8 cellular contexts compared by ENCODE assay signal in genomic region chr6:44222987-44223470, GRCh38. TPM values are rescaled to one million over a fixed set of nuclear protein-coding genes. Genes with fewer than 3 reads are reported as not detected.
DNase-seq lines count a peak whose midpoint lies in the region; ATAC-seq and TF ChIP-seq lines count a peak whose summit lies in the region.

No MANE protein-coding gene starts in this region.

- H2AFZ ChIP-seq in trophoblast cell (ENCODE audit: insufficient read depth, low read length, poor library complexity): no peak overlapping the region

- H3K4ac ChIP-seq in trophoblast cell (ENCODE audit: low read depth, low read length): no peak overlapping the region

- no peak overlapping the region for H2BK5ac ChIP-seq in trophoblast cell (ENCODE audit: low read depth, low read length, poor library complexity)

- DNase-seq in activated T-cell treated with anti-CD3 and anti-CD28 coated beads, Interleukin-2, amount 50 U/mL, for 24 hours: no peak
- DNase-seq in activated T-cell treated with anti-CD3 and anti-CD28 coated beads for 4 hours (no peak), RWPE1 (ENCODE audit: low spot score) (no peak), epithelial cell of proximal tubule (ENCODE audit: low read depth) (no peak), trophoblast cell (no peak), NCI-H82 (lab: John Stamatoyannopoulos, UW) (no peak), omental fat pad (ENCODE audit: low spot score) (no peak)

- H3K23ac ChIP-seq in trophoblast cell (ENCODE audit: low read length): no peak overlapping the region

- H3K14ac ChIP-seq in trophoblast cell (ENCODE audit: low read length): peak overlapping the region; percentile 58

- no peaks in the 10 kb centered on the region for H3K9me3 Mint-ChIP-seq in activated T-cell treated with anti-CD3 and anti-CD28 coated beads, Interleukin-2, amount 50 U/mL, for 24 hours

- TF ChIP-seq CTCF in RWPE1 (conservative IDR thresholded peaks at IDR 0.05; ENCODE audit: low read depth) (0 out of 2 replicates have a peak, but pooled peaks have one; percentile 1), epithelial cell of proximal tubule (conservative IDR thresholded peaks at IDR 0.05; ENCODE audit: low read depth, low read length) (no peak), omental fat pad (IDR thresholded peaks at IDR 0.05) (no peak)

- H2AK5ac ChIP-seq in trophoblast cell (ENCODE audit: low read length): peak overlapping the region; percentile 40

- H3K4me3 ChIP-seq in epithelial cell of proximal tubule (ENCODE audit: low read depth, low read length) (peak overlapping the region; percentile 66), trophoblast cell (ENCODE audit: low read depth, low read length) (peak overlapping the region; percentile 33)

- CTCF ChIA-PET in RWPE1 (lab: Yijun Ruan, JAX): interaction anchor here (0.6 to 2.7 kb wide), 4 partner anchors 11 to 50 kb away, joined by 3 to 11 read pairs (median 4); no protein-coding TSS in a partner anchor

- H4K91ac ChIP-seq in trophoblast cell (ENCODE audit: low read depth, low read length): peak overlapping the region; percentile 16

- peaks cover 54% of the 10 kb centered on the region for H3K4me1 Mint-ChIP-seq in activated T-cell treated with anti-CD3 and anti-CD28 coated beads, Interleukin-2, amount 50 U/mL, for 24 hours (ENCODE audit: low read depth)

- H3K79me2 ChIP-seq in trophoblast cell (ENCODE audit: control insufficient read depth, insufficient read depth, low read length, poor library complexity): peaks cover 7% of the 10 kb centered on the region

- no peak for ATAC-seq in HG02588 (IDR thresholded peaks at IDR 0.05; ENCODE audit: unreplicated experiment)
- ATAC-seq in omental fat pad (ENCODE audit: low FRiP score): no peak

- peaks cover 37% of the 10 kb centered on the region for H3K79me1 ChIP-seq in trophoblast cell (ENCODE audit: low read length)

- POLR2A ChIA-PET in RWPE1 (lab: Yijun Ruan, JAX; ENCODE audit: low non-redundant PET): interaction anchor here (0.5 to 0.6 kb wide), 3 partner anchors 10 to 279 kb away, joined by 3 read pairs; no protein-coding TSS in a partner anchor

- H3K9me3 ChIP-seq in trophoblast cell (ENCODE audit: insufficient read depth, low read depth, low read length): no peaks in the 10 kb centered on the region

- peak overlapping the region; percentile 80 for H3K27ac Mint-ChIP-seq in activated T-cell treated with anti-CD3 and anti-CD28 coated beads, Interleukin-2, amount 50 U/mL, for 24 hours

- H2BK120ac ChIP-seq in trophoblast cell (ENCODE audit: insufficient read depth, low read length, poor library complexity): peak overlapping the region; percentile 0

- no peak overlapping the region for H3K9ac ChIP-seq in trophoblast cell (ENCODE audit: low read length)

- no peaks in the 10 kb centered on the region for H3K36me3 ChIP-seq in trophoblast cell (ENCODE audit: control insufficient read depth in 1 of 2, insufficient read depth in 2 of 2, low read length in 2 of 2)

- peak overlapping the region; percentile 6 for H2BK12ac ChIP-seq in trophoblast cell (ENCODE audit: low read length)

- peak overlapping the region; percentile 90 for H3K4me3 Mint-ChIP-seq in activated T-cell treated with anti-CD3 and anti-CD28 coated beads, Interleukin-2, amount 50 U/mL, for 24 hours

- peaks cover 38% of the 10 kb centered on the region for H3K36me3 Mint-ChIP-seq in activated T-cell treated with anti-CD3 and anti-CD28 coated beads, Interleukin-2, amount 50 U/mL, for 24 hours (ENCODE audit: low read depth)

- WGBS in trophoblast cell (ENCODE audit: extremely low coverage, insufficient coverage, insufficient read length): no CpG with 5 or more reads among the region's 29 CpGs

- H3K27me3 ChIP-seq in trophoblast cell (ENCODE audit: insufficient read depth, low read length): no peaks in the 10 kb centered on the region

- peaks cover 61 to 66% of the 10 kb centered on the region in 2 experiments for H3K4me1 ChIP-seq in trophoblast cell (ENCODE audit: control insufficient read depth in 1 of 2, insufficient read depth in 2 of 2, low read length in 2 of 2)

- H3K27ac ChIP-seq in RWPE1 (peak overlapping the region; percentile 86), trophoblast cell (ENCODE audit: low read depth, low read length) (no peak overlapping the region)

- peaks cover 15% of the 10 kb centered on the region for H3K27me3 Mint-ChIP-seq in activated T-cell treated with anti-CD3 and anti-CD28 coated beads, Interleukin-2, amount 50 U/mL, for 24 hours

- no peak overlapping the region for H4K12ac ChIP-seq in trophoblast cell (ENCODE audit: low read depth, low read length)

- peak overlapping the region; percentile 26 for H3K18ac ChIP-seq in trophoblast cell (ENCODE audit: low read length)

- H4K8ac ChIP-seq in trophoblast cell (ENCODE audit: low read depth, low read length): peak overlapping the region; percentile 0

- H3K4me2 ChIP-seq in trophoblast cell (ENCODE audit: low read length): peak overlapping the region; percentile 88

RNA-seq across cellular contexts. Expression of gene SLC29A1, which starts 0.4 kb away (rescaled TPM):
- total RNA-seq in epithelial cell of proximal tubule (47.6 and 78.6 TPM in 2 replicates), omental fat pad (100 to 1,000 TPM in 1 of 4 donors, 10 to 100 TPM in 3; 61.7 to 317 (median 87.0) TPM)
- 99.2 and 101 TPM in 2 replicates for polyA plus RNA-seq in trophoblast cell (2013)

RNA-seq across cellular contexts. Expression of gene MYMX, which starts 6.3 kb away (rescaled TPM):
- total RNA-seq in epithelial cell of proximal tubule: not detected in 2 replicates
- polyA plus RNA-seq in trophoblast cell (2013): 0.37 and 0.41 TPM in 2 replicates
- total RNA-seq in omental fat pad: 10 to 100 TPM in 1 of 4 donors, 1 to 10 TPM in 2, not detected in 1; 1.9 to 15.8 (median 2.4) TPM

RNA-seq across cellular contexts. Expression of gene HSP90AB1, which starts 23.9 kb away (rescaled TPM):
- total RNA-seq in epithelial cell of proximal tubule (1,541 and 1,680 TPM in 2 replicates), omental fat pad (1,000 to 10,000 TPM in 1 of 4 donors, 100 to 1,000 TPM in 3; 553 to 1,198 (median 846) TPM)
- polyA plus RNA-seq in trophoblast cell (2013): 916 and 940 TPM in 2 replicates

RNA-seq across cellular contexts. Expression of gene SLC35B2, which starts 34.3 kb away (rescaled TPM):
- total RNA-seq in epithelial cell of proximal tubule (70.9 and 76.8 TPM in 2 replicates), omental fat pad (10 to 100 TPM; 25.3 to 31.9 (median 30.4) TPM)
- polyA plus RNA-seq in trophoblast cell (2013): 48.9 and 52.5 TPM in 2 replicates

RNA-seq across cellular contexts. Expression of gene NFKBIE, which starts 42.3 kb away (rescaled TPM):
- total RNA-seq in epithelial cell of proximal tubule (61.6 and 131 TPM in 2 replicates), omental fat pad (10 to 100 TPM; 13.1 to 25.5 (median 15.3) TPM)
- polyA plus RNA-seq in trophoblast cell (2013): 8.6 and 10.1 TPM in 2 replicates
